Comparison of ENCODE assay signal across 12 cellular contexts in genomic region chr12:1927751-1928351, GRCh38. TPM values are rescaled to one million over a fixed set of nuclear protein-coding genes. Genes with fewer than 3 reads are reported as not detected.
DNase-seq lines count a peak whose midpoint lies in the region; ATAC-seq lines count a peak whose summit lies in the region.
"Had no signal": no experiment of that assay in that cellular context is flagged by ENCODE, and none has a peak within 500 bp of the region (broad histone marks: within the 10 kb centered on the region; RNA-seq: fewer than 3 reads in every experiment).

No MANE protein-coding gene starts in this region.

- no peaks in the 10 kb centered on the region for H3K9me3 Mint-ChIP-seq in activated naive CD8-positive, alpha-beta T cell treated with anti-CD3 and anti-CD28 coated beads, Interleukin-2, amount 10 ng/mL, durations not matched to agents 7 days and 5 days
- H3K9me3 Mint-ChIP-seq in activated naive CD8-positive, alpha-beta T cell treated with anti-CD3 and anti-CD28 coated beads for 36 hours, result no peaks in the 10 kb centered on the region

- peak overlapping the region; percentile 63 for H3K27ac Mint-ChIP-seq in activated naive CD8-positive, alpha-beta T cell treated with anti-CD3 and anti-CD28 coated beads, Interleukin-2, amount 10 ng/mL, durations not matched to agents 7 days and 5 days
- H3K27ac Mint-ChIP-seq in activated naive CD8-positive, alpha-beta T cell treated with anti-CD3 and anti-CD28 coated beads for 36 hours, result no peak overlapping the region

- POLR2A ChIA-PET in activated naive CD8-positive, alpha-beta T cell treated with anti-CD3 and anti-CD28 coated beads, Interleukin-2, amount 10 ng/mL, durations not matched to agents 7 days and 5 days (lab: Charles Lee), result interaction anchor here (1.3 kb wide), 1 partner anchor 132 kb away, joined by 3 read pairs; no protein-coding TSS in a partner anchor

- no peak for ATAC-seq in activated naive CD8-positive, alpha-beta T cell treated with anti-CD3 and anti-CD28 coated beads, Interleukin-2, amount 10 ng/mL, durations not matched to agents 7 days and 5 days (ENCODE audit: low read depth)
- ATAC-seq in HG03457 (IDR thresholded peaks at IDR 0.05; ENCODE audit: unreplicated experiment) (no peak), GM19351 (IDR thresholded peaks at IDR 0.05; ENCODE audit: unreplicated experiment) (no peak)
- ATAC-seq: PC-3 had no signal

- no peaks in the 10 kb centered on the region for H3K36me3 Mint-ChIP-seq in activated naive CD8-positive, alpha-beta T cell treated with anti-CD3 and anti-CD28 coated beads, Interleukin-2, amount 10 ng/mL, durations not matched to agents 7 days and 5 days
- H3K36me3 Mint-ChIP-seq in activated naive CD8-positive, alpha-beta T cell treated with anti-CD3 and anti-CD28 coated beads for 36 hours, result no peaks in the 10 kb centered on the region

- H3K4me1 Mint-ChIP-seq in activated naive CD8-positive, alpha-beta T cell treated with anti-CD3 and anti-CD28 coated beads, Interleukin-2, amount 10 ng/mL, durations not matched to agents 7 days and 5 days, result peaks cover 19% of the 10 kb centered on the region
- peaks cover 10% of the 10 kb centered on the region for H3K4me1 Mint-ChIP-seq in activated naive CD8-positive, alpha-beta T cell treated with anti-CD3 and anti-CD28 coated beads for 36 hours

- no peak for DNase-seq in activated naive CD8-positive, alpha-beta T cell treated with anti-CD3 and anti-CD28 coated beads, Interleukin-2, amount 10 ng/mL, durations not matched to agents 7 days and 5 days
- DNase-seq in activated naive CD8-positive, alpha-beta T cell treated with anti-CD3 and anti-CD28 coated beads for 36 hours, result no peak
- DNase-seq in fibroblast of peridontal ligament (ENCODE audit: extremely low read depth) (peak; percentile 50), myocyte (ENCODE audit: low read depth) (peak; percentile 37), NCI-H1048 (lab: John Stamatoyannopoulos, UW) (no peak), HuH-7 (ENCODE audit: low spot score) (no peak)
- DNase-seq: activated gamma-delta T cell treated with Interleukin-2 at 50 U/mL for 16 hours, PC-3, T-helper 1 cell had no signal

- peaks cover 2% of the 10 kb centered on the region for H3K27me3 Mint-ChIP-seq in activated naive CD8-positive, alpha-beta T cell treated with anti-CD3 and anti-CD28 coated beads, Interleukin-2, amount 10 ng/mL, durations not matched to agents 7 days and 5 days
- no peaks in the 10 kb centered on the region for H3K27me3 Mint-ChIP-seq in activated naive CD8-positive, alpha-beta T cell treated with anti-CD3 and anti-CD28 coated beads for 36 hours

- no peak overlapping the region for H3K4me3 Mint-ChIP-seq in activated naive CD8-positive, alpha-beta T cell treated with anti-CD3 and anti-CD28 coated beads, Interleukin-2, amount 10 ng/mL, durations not matched to agents 7 days and 5 days
- H3K4me3 Mint-ChIP-seq in activated naive CD8-positive, alpha-beta T cell treated with anti-CD3 and anti-CD28 coated beads for 36 hours, result no peak overlapping the region

RNA-seq across cellular contexts. Expression of gene CACNA2D4, which starts 9.4 kb away (rescaled TPM):
- 10 to 100 TPM in 1 of 2 experiments, 1 to 10 TPM in 1; 8.0 to 10.4 TPM for total RNA-seq in activated naive CD8-positive, alpha-beta T cell treated with anti-CD3 and anti-CD28 coated beads, Interleukin-2, amount 10 ng/mL, durations not matched to agents 7 days and 5 days
- total RNA-seq in activated naive CD8-positive, alpha-beta T cell treated with anti-CD3 and anti-CD28 coated beads for 36 hours, result 1 to 10 TPM; 3.8 to 4.0 TPM
- total RNA-seq in myocyte, result 0.03 and 0.73 TPM in 2 replicates
- polyA plus RNA-seq in myocyte (2012), result 0.11 TPM
- total RNA-seq: bronchial epithelial cell, PC-3 had no signal

Comparison
In these comparisons a context has a peak if more than half of its experiments do, and no peak if none do; other contexts are left out.
1. DNase-seq: peak in fibroblast of peridontal ligament (single experiment) and myocyte (single experiment); none in activated naive CD8-positive, alpha-beta T cell treated with anti-CD3 and anti-CD28 coated beads, Interleukin-2, amount 10 ng/mL, durations not matched to agents 7 days and 5 days (single experiment), activated naive CD8-positive, alpha-beta T cell treated with anti-CD3 and anti-CD28 coated beads for 36 hours (single experiment), NCI-H1048 (single experiment) and HuH-7 (single experiment).